In the genomic region with DNA sequence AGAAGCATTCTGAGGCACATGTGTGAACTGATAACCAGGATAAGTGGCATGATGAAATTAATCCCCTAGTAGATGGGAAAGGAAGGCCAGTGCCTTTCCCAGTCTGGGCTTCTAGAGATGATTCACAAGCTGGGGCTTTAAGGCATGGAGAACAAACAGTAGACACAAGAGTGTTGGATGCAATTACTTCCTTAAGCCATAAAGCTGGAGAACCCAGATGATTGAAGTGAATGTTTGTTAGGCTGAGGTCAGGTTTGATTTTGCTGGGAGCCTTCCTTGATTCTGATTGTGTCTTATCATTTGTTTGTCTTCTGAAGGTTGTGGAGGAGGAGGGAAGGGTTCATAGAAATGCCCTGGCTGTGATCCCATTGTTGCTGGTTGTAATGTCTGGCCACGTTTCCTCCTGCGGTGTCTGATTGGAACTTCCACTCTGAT, we compare ENCODE assay signal across 11 cellular contexts.
A peak's percentile ranks its signal among the peaks of the same experiment; 100 is the strongest.
DNase-seq lines count a peak whose midpoint lies in the region; ATAC-seq, FAIRE-seq and TF ChIP-seq lines count a peak whose summit lies in the region.
"Had no signal": no experiment of that assay in that cellular context is flagged by ENCODE, and none has a peak within 500 bp of the region (broad histone marks: within the 10 kb centered on the region; RNA-seq: fewer than 3 reads in every experiment).

No MANE protein-coding gene starts in this region.

- TF ChIP-seq CTCF in AG09309 (IDR thresholded peaks at IDR 0.05; ENCODE audit: control insufficient read depth, insufficient read depth, low read depth, low read length, missing control alignments) (no peak), HEK293 (tag by site-specific recombination; IDR thresholded peaks at IDR 0.05) (no peak), bronchial epithelial cell (IDR thresholded peaks at IDR 0.05; ENCODE audit: insufficient read depth, low read length, severe bottlenecking) (no peak)

- CTCF ChIA-PET in HEK293 (lab: Yijun Ruan, JAX) = interaction anchor here (0.7 to 0.8 kb wide), 3 partner anchors 14 to 261 kb away, joined by 3 read pairs; no protein-coding TSS in a partner anchor

- H3K27ac ChIP-seq in HEK293 (ENCODE audit: extremely low read depth, low read depth, low read length) (no peak overlapping the region; the same call in 1 of the 2 replicates), substantia nigra (ENCODE audit: low read depth, low read length, poor library complexity, severe bottlenecking) (no peak overlapping the region)
- H3K27ac ChIP-seq: BLaER1 had no signal

- H3K4me3 ChIP-seq in AG09309 (ENCODE audit: control insufficient read depth, low read depth, low read length) = no peak overlapping the region
- H3K4me3 ChIP-seq in HEK293 (ENCODE audit: low read depth, low read length) = no peak overlapping the region
- no peak overlapping the region for H3K4me3 ChIP-seq in bronchial epithelial cell (ENCODE audit: low read depth, low read length)
- H3K4me3 ChIP-seq: BLaER1 had no signal

- POLR2A ChIA-PET in HEK293 (lab: Yijun Ruan, JAX) = no interaction called here

- intact Hi-C loops in left colon (cut with DNase I, micrococcal nuclease) = no loop called here

- peak; percentile 50 for DNase-seq in AG09309 (ENCODE audit: low read depth)
- peak; percentile 67 for DNase-seq in bronchial epithelial cell (ENCODE audit: low read depth)
- DNase-seq in left colon = peak; percentile 29 to 53
- no peak for DNase-seq in urothelium cell line (ENCODE audit: low spot score)
- DNase-seq in medulla oblongata (ENCODE audit: extremely low spot score) = no peak
- no peak for DNase-seq in substantia nigra (lab: John Stamatoyannopoulos, UW)
- DNase-seq: kidney, NCI-H446 had no signal

- peak; percentile 94 for ATAC-seq in left colon
- no peak for ATAC-seq in HG03342 (IDR thresholded peaks at IDR 0.05; ENCODE audit: unreplicated experiment)

- FAIRE-seq in bronchial epithelial cell (lab: Jason Lieb, UNC) (peak; percentile 77), urothelium cell line (lab: Jason Lieb, UNC) (no peak)
- FAIRE-seq: kidney had no signal

- no peaks in the 10 kb centered on the region; the same call in 1 of the 2 replicates for H3K4me1 ChIP-seq in HEK293 (ENCODE audit: control insufficient read depth, insufficient read depth, low read length)
- H3K4me1 ChIP-seq: BLaER1 had no signal

- no peaks in the 10 kb centered on the region for H3K9me3 ChIP-seq in HEK293 (ENCODE audit: control insufficient read depth, insufficient read depth, low read depth, low read length)
- H3K9me3 ChIP-seq: BLaER1 had no signal

- H3K27me3 ChIP-seq in bronchial epithelial cell (ENCODE audit: control insufficient read depth, insufficient read depth, low read length) = no peaks in the 10 kb centered on the region

- H3K36me3 ChIP-seq in HEK293 (ENCODE audit: control insufficient read depth in 2 of 2, insufficient read depth in 1 of 2, low read length in 2 of 2) (no peaks in the 10 kb centered on the region), bronchial epithelial cell (ENCODE audit: control insufficient read depth, insufficient read depth, low read length) (no peaks in the 10 kb centered on the region)
- H3K36me3 ChIP-seq: BLaER1 had no signal

TF ChIP-seq in HEK293, 187 proteins besides CTCF, POLR2A, EP300 and RAD21:
- TF ChIP-seq ZNF48 (tag by site-specific recombination; IDR thresholded peaks at IDR 0.05) = no peak
- TF ChIP-seq, protein P1, sequence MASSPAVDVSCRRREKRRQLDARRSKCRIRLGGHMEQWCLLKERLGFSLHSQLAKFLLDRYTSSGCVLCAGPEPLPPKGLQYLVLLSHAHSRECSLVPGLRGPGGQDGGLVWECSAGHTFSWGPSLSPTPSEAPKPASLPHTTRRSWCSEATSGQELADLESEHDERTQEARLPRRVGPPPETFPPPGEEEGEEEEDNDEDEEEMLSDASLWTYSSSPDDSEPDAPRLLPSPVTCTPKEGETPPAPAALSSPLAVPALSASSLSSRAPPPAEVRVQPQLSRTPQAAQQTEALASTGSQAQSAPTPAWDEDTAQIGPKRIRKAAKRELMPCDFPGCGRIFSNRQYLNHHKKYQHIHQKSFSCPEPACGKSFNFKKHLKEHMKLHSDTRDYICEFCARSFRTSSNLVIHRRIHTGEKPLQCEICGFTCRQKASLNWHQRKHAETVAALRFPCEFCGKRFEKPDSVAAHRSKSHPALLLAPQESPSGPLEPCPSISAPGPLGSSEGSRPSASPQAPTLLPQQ (tag by site-specific recombination; IDR thresholded peaks at IDR 0.05) = 0 out of 2 replicates have a peak, but pooled peaks have one; percentile 25
- no peak for TF ChIP-seq ZNF677 (tag by site-specific recombination; IDR thresholded peaks at IDR 0.05)
- TF ChIP-seq TRIM28 (IDR thresholded peaks at IDR 0.05; ENCODE audit: borderline replicate concordance, low read length) = peak; percentile 66; the same call in 1 of the 2 replicates
- TF ChIP-seq ZNF184 (tag by site-specific recombination; IDR thresholded peaks at IDR 0.05) = no peak
- TF ChIP-seq ZNF311 (tag by site-specific recombination; IDR thresholded peaks at IDR 0.05; ENCODE audit: borderline replicate concordance) = no peak
- TF ChIP-seq ZBTB8A (tag by site-specific recombination; IDR thresholded peaks at IDR 0.05) = no peak
- TF ChIP-seq, protein P2, sequence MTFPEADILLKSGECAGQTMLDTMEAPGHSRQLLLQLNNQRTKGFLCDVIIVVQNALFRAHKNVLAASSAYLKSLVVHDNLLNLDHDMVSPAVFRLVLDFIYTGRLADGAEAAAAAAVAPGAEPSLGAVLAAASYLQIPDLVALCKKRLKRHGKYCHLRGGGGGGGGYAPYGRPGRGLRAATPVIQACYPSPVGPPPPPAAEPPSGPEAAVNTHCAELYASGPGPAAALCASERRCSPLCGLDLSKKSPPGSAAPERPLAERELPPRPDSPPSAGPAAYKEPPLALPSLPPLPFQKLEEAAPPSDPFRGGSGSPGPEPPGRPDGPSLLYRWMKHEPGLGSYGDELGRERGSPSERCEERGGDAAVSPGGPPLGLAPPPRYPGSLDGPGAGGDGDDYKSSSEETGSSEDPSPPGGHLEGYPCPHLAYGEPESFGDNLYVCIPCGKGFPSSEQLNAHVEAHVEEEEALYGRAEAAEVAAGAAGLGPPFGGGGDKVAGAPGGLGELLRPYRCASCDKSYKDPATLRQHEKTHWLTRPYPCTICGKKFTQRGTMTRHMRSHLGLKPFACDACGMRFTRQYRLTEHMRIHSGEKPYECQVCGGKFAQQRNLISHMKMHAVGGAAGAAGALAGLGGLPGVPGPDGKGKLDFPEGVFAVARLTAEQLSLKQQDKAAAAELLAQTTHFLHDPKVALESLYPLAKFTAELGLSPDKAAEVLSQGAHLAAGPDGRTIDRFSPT (tag by site-specific recombination; IDR thresholded peaks at IDR 0.05) = no peak
- no peak for TF ChIP-seq ZNF777 (tag by site-specific recombination; IDR thresholded peaks at IDR 0.05; ENCODE audit: borderline replicate concordance)
- peak; percentile 58 for TF ChIP-seq TCF7L2 (IDR thresholded peaks at IDR 0.05; ENCODE audit: borderline replicate concordance, low read depth, low read length)
TF ChIP-seq in HEK293: peak in this region for 3.

Comparison
In these comparisons a context has a peak if more than half of its experiments do, and no peak if none do; other contexts are left out.
1. DNase-seq: peak in AG09309 (single experiment), bronchial epithelial cell (single experiment) and left colon (2 of 2); none in urothelium cell line (single experiment), medulla oblongata (single experiment) and substantia nigra (0 of 49).